In the genomic region with DNA sequence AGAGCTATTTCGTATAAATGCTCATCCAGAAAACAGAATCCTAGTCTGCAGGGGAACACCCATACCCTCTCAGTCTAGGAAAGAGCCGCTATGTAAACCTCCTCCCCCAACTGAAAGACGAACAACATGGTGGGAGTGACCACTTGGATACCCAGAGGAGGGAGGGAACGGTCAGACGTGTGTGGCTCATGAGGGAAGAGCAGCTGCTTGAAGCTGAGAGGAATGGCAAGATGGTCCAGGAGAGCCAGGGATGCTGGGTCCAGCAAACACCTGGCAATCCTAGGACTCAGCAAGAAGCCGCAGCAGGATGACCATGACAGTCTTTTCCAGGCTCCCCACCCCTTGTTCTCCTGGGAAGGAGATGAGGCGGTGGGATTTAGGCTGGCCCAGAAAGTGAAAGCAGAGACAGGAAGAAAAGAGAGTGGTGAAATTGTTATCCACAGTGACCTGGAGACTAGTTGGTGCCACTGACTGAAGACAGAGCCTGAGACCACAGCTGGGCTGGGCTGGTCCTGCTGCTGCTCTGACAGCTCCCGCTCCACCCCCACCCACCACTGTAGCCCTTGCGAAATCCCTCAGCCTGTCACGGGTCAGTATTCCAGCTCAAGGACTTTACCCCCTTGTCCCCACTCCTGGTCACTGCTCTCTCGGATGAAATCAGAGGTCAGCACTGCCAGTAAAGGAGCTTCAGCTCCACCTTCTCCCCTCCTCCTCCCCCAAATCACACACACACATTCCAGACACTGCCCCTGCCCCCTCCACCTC, we compare ENCODE assay signal across 8 cellular contexts. TPM values are rescaled to one million over a fixed set of nuclear protein-coding genes. Genes with fewer than 3 reads are reported as not detected.
DNase-seq lines count a peak whose midpoint lies in the region; ATAC-seq and TF ChIP-seq lines count a peak whose summit lies in the region.

No MANE protein-coding gene starts in this region.

- no peak overlapping the region for H3K27ac ChIP-seq in CD4-positive, alpha-beta memory T cell (ENCODE audit: low read depth, low read length)
- H3K27ac ChIP-seq in foreskin keratinocyte (no peak overlapping the region), SJCRH30 (no peak overlapping the region)

- no peaks in the 10 kb centered on the region for H3K27me3 ChIP-seq in CD4-positive, alpha-beta memory T cell (ENCODE audit: insufficient read depth, low read length)
- H3K27me3 ChIP-seq in foreskin keratinocyte: no peaks in the 10 kb centered on the region
- H3K27me3 ChIP-seq in SJCRH30: no peaks in the 10 kb centered on the region

- no peak for DNase-seq in CD4-positive, alpha-beta memory T cell
- DNase-seq in T-cell: no peak
- peak; percentile 70 for DNase-seq in fibroblast of pulmonary artery (ENCODE audit: low read depth)
- no peak for DNase-seq in omental fat pad (ENCODE audit: low spot score)
- no peak for DNase-seq in OCI-M2 (lab: John Stamatoyannopoulos, UW; ENCODE audit: unreplicated experiment)
- DNase-seq in foreskin keratinocyte: no peak
- no peak for DNase-seq in NCI-H526 (lab: John Stamatoyannopoulos, UW)
- no peak for DNase-seq in SJCRH30

- H3K4me3 ChIP-seq in CD4-positive, alpha-beta memory T cell (ENCODE audit: low read length in 2 of 2): no peak overlapping the region
- peak overlapping the region; percentile 83 for H3K4me3 ChIP-seq in fibroblast of pulmonary artery (replicated peaks; ENCODE audit: low read depth, low read length)
- no peak overlapping the region for H3K4me3 ChIP-seq in SJCRH30

- peak overlapping the region in 6 of 8 donors; percentile 35 to 95 (median 78) for H3K4me3 Mint-ChIP-seq in CD4-positive, alpha-beta memory T cell
- H3K4me3 Mint-ChIP-seq in T-cell: peak overlapping the region in 2 of 3 donors; percentile 4 to 89

- H3K36me3 ChIP-seq in CD4-positive, alpha-beta memory T cell (ENCODE audit: insufficient read depth, low read length): peaks cover 29% of the 10 kb centered on the region
- H3K36me3 ChIP-seq in SJCRH30: peaks cover 34% of the 10 kb centered on the region

- POLR2A ChIA-PET in CD4-positive, alpha-beta memory T cell (lab: Charles Lee; ENCODE audit: partially characterized antibody): interaction anchor here (1.0 to 1.4 kb wide), 2 partner anchors 14 to 44 kb away, joined by 3 to 5 read pairs; no protein-coding TSS in a partner anchor
- POLR2A ChIA-PET in T-cell (lab: Charles Lee): interaction anchor here in 1 of 2 donors (0.6 kb wide), 2 partner anchors 14 to 524 kb away, joined by 3 read pairs; no protein-coding TSS in a partner anchor

- no peak for ATAC-seq in T-cell (replicated peaks in 1 of 4)
- peak; percentile 34 for ATAC-seq in omental fat pad (ENCODE audit: low FRiP score)
- ATAC-seq in foreskin keratinocyte: no peak

- CTCF ChIA-PET in CD4-positive, alpha-beta memory T cell (lab: Charles Lee; ENCODE audit: partially characterized antibody): interaction anchor here (1.8 to 3.0 kb wide), 3 partner anchors 9 to 49 kb away, joined by 6 to 26 read pairs (median 11); partner anchors contain the start of gene ANXA9
- CTCF ChIA-PET in T-cell (lab: Charles Lee): interaction anchor here (0.9 to 1.1 kb wide), 2 partner anchors 9 to 17 kb away, joined by 3 read pairs; no protein-coding TSS in a partner anchor

- H3K27me3 Mint-ChIP-seq in CD4-positive, alpha-beta memory T cell: no peaks in the 10 kb centered on the region
- no peaks in the 10 kb centered on the region for H3K27me3 Mint-ChIP-seq in T-cell

- TF ChIP-seq CTCF in fibroblast of pulmonary artery (IDR thresholded peaks at IDR 0.05; ENCODE audit: low read length, missing control alignments) (no peak), omental fat pad (IDR thresholded peaks at IDR 0.05) (no peak), foreskin keratinocyte (conservative IDR thresholded peaks at IDR 0.05) (no peak)

- H3K4me1 ChIP-seq in CD4-positive, alpha-beta memory T cell (ENCODE audit: insufficient read depth, low read length): peaks cover 46% of the 10 kb centered on the region
- H3K4me1 ChIP-seq in foreskin keratinocyte (no peaks in the 10 kb centered on the region), SJCRH30 (peaks cover 18% of the 10 kb centered on the region)

- peaks cover 29 to 50% (median 39%) of the 10 kb centered on the region in 4 donors for H3K4me1 Mint-ChIP-seq in CD4-positive, alpha-beta memory T cell
- peaks cover 40 to 47% (median 41%) of the 10 kb centered on the region in 3 donors for H3K4me1 Mint-ChIP-seq in T-cell

- intact Hi-C loops in CD4-positive, alpha-beta memory T cell (cut with micrococcal nuclease): loop anchor here (10.0 kb wide), 1 partner anchor 506 kb away; no protein-coding TSS in a partner anchor

- H3K27ac Mint-ChIP-seq in CD4-positive, alpha-beta memory T cell: peak overlapping the region; percentile 77 to 95 (median 92)
- peak overlapping the region; percentile 91 to 94 for H3K27ac Mint-ChIP-seq in T-cell

- H3K36me3 Mint-ChIP-seq in CD4-positive, alpha-beta memory T cell: peaks cover 25 to 44% of the 10 kb centered on the region in 2 donors
- H3K36me3 Mint-ChIP-seq in T-cell: peaks cover 26% of the 10 kb centered on the region

- H3K9me3 ChIP-seq in CD4-positive, alpha-beta memory T cell (ENCODE audit: control insufficient read depth in 1 of 2, low read length in 2 of 2): no peaks in the 10 kb centered on the region
- no peaks in the 10 kb centered on the region for H3K9me3 ChIP-seq in SJCRH30 (replicated peaks)

- H3K9me3 Mint-ChIP-seq in CD4-positive, alpha-beta memory T cell: peaks cover 0 to 1% (median 0%) of the 10 kb centered on the region in 8 donors
- H3K9me3 Mint-ChIP-seq in T-cell: no peaks in the 10 kb centered on the region

RNA-seq across cellular contexts. Expression of gene CERS2, which starts 3.6 kb away (rescaled TPM):
- total RNA-seq in CD4-positive, alpha-beta memory T cell: 100 to 1,000 TPM; 145 to 149 TPM
- 100 to 1,000 TPM; 184 to 206 TPM for polyA plus RNA-seq in CD4-positive, alpha-beta memory T cell
- total RNA-seq in T-cell (100 to 1,000 TPM in 4 of 5 donors, 10 to 100 TPM in 1; 74.3 to 153 (median 135) TPM), omental fat pad (100 to 1,000 TPM in 3 of 4 donors, 10 to 100 TPM in 1; 96.8 to 144 (median 131) TPM), foreskin keratinocyte (135 and 138 TPM in 2 replicates)
- polyA plus RNA-seq in foreskin keratinocyte: 100 and 118 TPM in 2 replicates
- 87.3 and 95.2 TPM in 2 replicates for total RNA-seq in SJCRH30 (2014; rRNA removed; shearing (Covaris generic))

RNA-seq across cellular contexts. Expression of gene ANXA9, which starts 11.1 kb away (rescaled TPM):
- under 1 TPM in 1 of 2 experiments, not detected in 1; 0.17 TPM for total RNA-seq in CD4-positive, alpha-beta memory T cell
- polyA plus RNA-seq in CD4-positive, alpha-beta memory T cell: under 1 TPM; 0.23 to 0.33 TPM
- total RNA-seq in T-cell: under 1 TPM in 2 of 5 donors, not detected in 3; 0.15 to 0.16 TPM
- 10 to 100 TPM in 1 of 4 donors, 1 to 10 TPM in 2, under 1 TPM in 1; 0.79 to 26.4 (median 5.6) TPM for total RNA-seq in omental fat pad
- 0.71 and 0.95 TPM in 2 replicates for total RNA-seq in foreskin keratinocyte
- polyA plus RNA-seq in foreskin keratinocyte: 0.49 and 0.58 TPM in 2 replicates
- total RNA-seq in SJCRH30 (2014; rRNA removed; shearing (Covaris generic)): not detected in 2 replicates

RNA-seq across cellular contexts. Expression of gene MINDY1, which starts 35.7 kb away (rescaled TPM):
- total RNA-seq in CD4-positive, alpha-beta memory T cell: 10 to 100 TPM; 31.4 to 32.1 TPM
- polyA plus RNA-seq in CD4-positive, alpha-beta memory T cell: 10 to 100 TPM in 1 of 2 donors, 1 to 10 TPM in 1; 6.5 to 17.6 TPM
- total RNA-seq in T-cell (10 to 100 TPM; 15.3 to 26.8 (median 19.0) TPM), omental fat pad (10 to 100 TPM; 15.5 to 35.4 (median 33.2) TPM), foreskin keratinocyte (7.3 and 7.6 TPM in 2 replicates)
- polyA plus RNA-seq in foreskin keratinocyte: 3.5 and 4.1 TPM in 2 replicates
- 2.0 and 2.5 TPM in 2 replicates for total RNA-seq in SJCRH30 (2014; rRNA removed; shearing (Covaris generic))

RNA-seq across cellular contexts. Expression of gene PRUNE1, which starts 37.2 kb away (rescaled TPM):
- 10 to 100 TPM; 35.0 to 38.9 TPM for total RNA-seq in CD4-positive, alpha-beta memory T cell
- polyA plus RNA-seq in CD4-positive, alpha-beta memory T cell: 10 to 100 TPM; 52.6 to 59.0 TPM
- 10 to 100 TPM; 15.3 to 31.3 (median 24.9) TPM for total RNA-seq in T-cell
- total RNA-seq in omental fat pad: 10 to 100 TPM in 3 of 4 donors, 1 to 10 TPM in 1; 6.2 to 20.6 (median 16.2) TPM
- 11.8 and 12.8 TPM in 2 replicates for total RNA-seq in foreskin keratinocyte
- polyA plus RNA-seq in foreskin keratinocyte: 7.4 and 8.4 TPM in 2 replicates
- 15.0 and 17.4 TPM in 2 replicates for total RNA-seq in SJCRH30 (2014; rRNA removed; shearing (Covaris generic))

RNA-seq across cellular contexts. Expression of gene SETDB1, which starts 44.8 kb away (rescaled TPM):
- total RNA-seq in CD4-positive, alpha-beta memory T cell: 10 to 100 TPM; 71.4 to 72.6 TPM
- 10 to 100 TPM in 1 of 2 donors, 1 to 10 TPM in 1; 9.8 to 14.2 TPM for polyA plus RNA-seq in CD4-positive, alpha-beta memory T cell
- total RNA-seq in T-cell (10 to 100 TPM; 44.5 to 72.6 (median 62.5) TPM), omental fat pad (10 to 100 TPM; 23.7 to 32.9 (median 27.8) TPM), foreskin keratinocyte (25.4 and 28.3 TPM in 2 replicates)
- 11.6 and 12.7 TPM in 2 replicates for polyA plus RNA-seq in foreskin keratinocyte
- 42.8 and 46.2 TPM in 2 replicates for total RNA-seq in SJCRH30 (2014; rRNA removed; shearing (Covaris generic))
